ENCODE assay signal across 1 cellular context in genomic region chr11:76491644-76492043, GRCh38.
TF ChIP-seq lines count a peak whose summit lies in the region.

No MANE protein-coding gene starts in this region.

TF ChIP-seq in WTC11, 78 proteins besides CTCF, POLR2A, EP300 and RAD21 (continued from another document):
- TF ChIP-seq CDX4 (CRISPR knock-in tag; IDR thresholded peaks at IDR 0.05; ENCODE audit: borderline replicate concordance): no peak
- no peak for TF ChIP-seq FOXP1 (CRISPR knock-in tag; IDR thresholded peaks at IDR 0.05; ENCODE audit: borderline replicate concordance)
- TF ChIP-seq ZSCAN18 (CRISPR knock-in tag; IDR thresholded peaks at IDR 0.05): no peak
- no peak for TF ChIP-seq AR (CRISPR knock-in tag; IDR thresholded peaks at IDR 0.05)
- TF ChIP-seq NFYB (CRISPR knock-in tag; conservative IDR thresholded peaks at IDR 0.05; ENCODE audit: low read depth): no peak
- no peak for TF ChIP-seq PREB (CRISPR knock-in tag; IDR thresholded peaks at IDR 0.05; ENCODE audit: borderline replicate concordance)
